ENCODE assay signal across 8 cellular contexts in the genomic region with DNA sequence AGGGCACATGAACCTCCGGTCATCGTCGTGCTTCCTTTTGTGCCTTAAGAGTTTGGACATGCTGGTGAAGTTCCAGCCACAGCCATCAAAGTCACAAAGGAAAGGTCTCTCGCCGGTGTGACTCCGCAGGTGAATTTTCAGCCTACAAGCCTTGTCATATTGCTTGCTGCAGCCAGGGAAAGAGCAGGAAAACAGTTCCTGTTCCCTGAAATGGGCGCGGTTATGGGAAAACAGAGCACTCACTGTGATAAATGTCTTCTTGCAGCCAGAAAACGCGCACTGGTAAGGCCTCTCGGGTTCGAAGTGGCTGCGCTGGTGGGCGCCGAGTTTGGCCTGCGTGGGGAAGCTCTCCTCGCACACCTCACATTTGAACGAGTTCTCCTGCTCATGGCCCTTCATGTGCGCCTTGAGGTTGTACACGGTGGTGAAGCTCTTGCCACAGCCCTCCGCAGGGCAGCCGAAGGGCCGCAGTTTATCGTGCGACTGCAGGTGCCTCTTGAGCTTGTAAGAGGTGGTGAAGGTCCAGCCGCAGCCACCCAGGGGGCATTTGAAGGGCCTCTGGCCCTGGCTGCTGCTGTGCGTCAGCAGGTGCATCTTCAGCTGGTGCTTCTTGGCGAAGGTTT. TPM values are rescaled to one million over a fixed set of nuclear protein-coding genes. Genes with fewer than 3 reads are reported as not detected.
DNase-seq lines count a peak whose midpoint lies in the region; TF ChIP-seq lines count a peak whose summit lies in the region.
"Not testable (repeated sequence)": the region's sequence is repeated elsewhere in the genome, so short reads cannot be mapped to it uniquely, and the experiment has no call there.

No MANE protein-coding gene starts in this region.

- 68% methylated on average over 28 of the region's 28 CpGs; no CpG with 5 or more reads in 1 of the 2 donors for WGBS in transverse colon (ENCODE audit: low coverage in 1 of 2), 2 donors

- H4K20me1 ChIP-seq in PC-9 (ENCODE audit: insufficient read depth): not testable (repeated sequence)

- H3K9me2 ChIP-seq in PC-9 (ENCODE audit: insufficient read depth): not testable (repeated sequence)

- H3K4me3 Mint-ChIP-seq in CD8-positive, alpha-beta memory T cell: peak overlapping the region; percentile 45 to 60 (median 53)
- H3K4me3 Mint-ChIP-seq in activated naive CD4-positive, alpha-beta T cell treated with anti-CD3 and anti-CD28 coated beads, Interleukin-2, amount 50 U/mL, for 24 hours: peak overlapping the region; percentile 36

- CTCF ChIA-PET in CD8-positive, alpha-beta memory T cell (lab: Charles Lee); PC-9 (lab: Charles Lee): not testable (repeated sequence)

- H3K27me3 Mint-ChIP-seq in CD8-positive, alpha-beta memory T cell; activated naive CD4-positive, alpha-beta T cell treated with anti-CD3 and anti-CD28 coated beads, Interleukin-2, amount 50 U/mL, for 24 hours: not testable (repeated sequence)

- not testable (repeated sequence) for H3K4me1 ChIP-seq in CD8-positive, alpha-beta memory T cell (ENCODE audit: insufficient read depth, low read length); HUES48 (ENCODE audit: control insufficient read depth, insufficient read depth, low read length); PC-9 (replicated peaks; ENCODE audit: insufficient read depth); parathyroid adenoma; transverse colon

- H3K9me3 ChIP-seq in CD8-positive, alpha-beta memory T cell (ENCODE audit: low read length); PC-9 (ENCODE audit: insufficient read depth, low read depth); iPS-18c (ENCODE audit: control insufficient read depth, insufficient read depth, low read length); parathyroid adenoma (ENCODE audit: control insufficient read depth, low read length); transverse colon: not testable (repeated sequence)
- H3K9me3 ChIP-seq in HUES48 (ENCODE audit: control insufficient read depth, insufficient read depth, low read length): peaks cover 61% of the 10 kb centered on the region

- not testable (repeated sequence) for BruUV-seq in PC-9 (replicated peaks; lab: Mats Ljungman, UMichigan)

- peak overlapping the region in 7 of 8 donors; percentile 17 to 84 (median 51) for H3K27ac Mint-ChIP-seq in CD8-positive, alpha-beta memory T cell
- not testable (repeated sequence) for H3K27ac Mint-ChIP-seq in activated naive CD4-positive, alpha-beta T cell treated with anti-CD3 and anti-CD28 coated beads, Interleukin-2, amount 50 U/mL, for 24 hours

- H3K79me2 ChIP-seq in PC-9 (ENCODE audit: low read depth); parathyroid adenoma: not testable (repeated sequence)

- TF ChIP-seq EP300 in transverse colon (IDR thresholded peaks at IDR 0.05; ENCODE audit: low read depth): not testable (repeated sequence)

- TF ChIP-seq CTCF in PC-9 (conservative IDR thresholded peaks at IDR 0.05); dorsolateral prefrontal cortex (IDR thresholded peaks at IDR 0.05 in 54 of 56, conservative IDR thresholded peaks at IDR 0.05 in 2 of 56; ENCODE audit: low read depth in 1 of 56, partially characterized antibody in 56 of 56); parathyroid adenoma (IDR thresholded peaks at IDR 0.05): not testable (repeated sequence)
- TF ChIP-seq CTCF in transverse colon (IDR thresholded peaks at IDR 0.05): peak in 1 of 5 experiments; percentile 28

- not testable (repeated sequence) for TF ChIP-seq POLR2A in transverse colon (IDR thresholded peaks at IDR 0.05)

- H3K9me3 Mint-ChIP-seq in CD8-positive, alpha-beta memory T cell; activated naive CD4-positive, alpha-beta T cell treated with anti-CD3 and anti-CD28 coated beads, Interleukin-2, amount 50 U/mL, for 24 hours: not testable (repeated sequence)

- H3K36me3 Mint-ChIP-seq in CD8-positive, alpha-beta memory T cell: peaks cover 0 to 18% (median 0%) of the 10 kb centered on the region in 3 donors
- peaks cover 12% of the 10 kb centered on the region for H3K36me3 Mint-ChIP-seq in activated naive CD4-positive, alpha-beta T cell treated with anti-CD3 and anti-CD28 coated beads, Interleukin-2, amount 50 U/mL, for 24 hours

- H3K4me2 ChIP-seq in PC-9: peak overlapping the region; percentile 60; the same call in 1 of the 2 replicates
- H3K4me2 ChIP-seq in parathyroid adenoma (ENCODE audit: low read length): peak overlapping the region; percentile 61

- H3K27me3 ChIP-seq in CD8-positive, alpha-beta memory T cell (ENCODE audit: insufficient read depth, low read length, poor library complexity, severe bottlenecking); HUES48 (ENCODE audit: control insufficient read depth, insufficient read depth, low read length); PC-9 (ENCODE audit: insufficient read depth, low read depth); parathyroid adenoma (ENCODE audit: control insufficient read depth, insufficient read depth, low read length); transverse colon: not testable (repeated sequence)
- peaks cover 0 to 25% (median 3%) of the 10 kb centered on the region in 45 donors for H3K27me3 ChIP-seq in dorsolateral prefrontal cortex

- in situ Hi-C loops in transverse colon (cut with MboI; ENCODE audit: low pct_ligation_motif_present in 1 of 4, low pct_unique_long_range_greater_than_20kb in 1 of 4, low sequenced_read_pairs in 3 of 4): loop anchor here (25.0 kb wide), 2 partner anchors 97 to 322 kb away; partner anchors contain the start of gene ZXDB (in 4 of the 4)

- peak in 1 of 5 donors; percentile 6 for DNase-seq in CD8-positive, alpha-beta memory T cell
- not testable (repeated sequence) for DNase-seq in PC-9
- DNase-seq in dorsolateral prefrontal cortex (peak in 1 of 10 donors; percentile 7), transverse colon (peak; percentile 10)

- H3F3A ChIP-seq in PC-9 (ENCODE audit: insufficient read depth, low read depth): not testable (repeated sequence)

- not testable (repeated sequence) for H3K9ac ChIP-seq in HUES48 (ENCODE audit: low read depth, low read length); parathyroid adenoma

- intact Hi-C loops in PC-9 (cut with micrococcal nuclease; ENCODE audit: unreplicated experiment); dorsolateral prefrontal cortex (cut with DNase I); transverse colon (cut with DNase I; ENCODE audit: low total_unique reads): not testable (repeated sequence)

- peaks cover 28 to 57% (median 47%) of the 10 kb centered on the region in 3 donors for H3K4me1 Mint-ChIP-seq in CD8-positive, alpha-beta memory T cell
- H3K4me1 Mint-ChIP-seq in activated naive CD4-positive, alpha-beta T cell treated with anti-CD3 and anti-CD28 coated beads, Interleukin-2, amount 50 U/mL, for 24 hours: peaks cover 30% of the 10 kb centered on the region

- H3K27ac ChIP-seq in CD8-positive, alpha-beta memory T cell (ENCODE audit: low read depth, low read length); HUES48 (ENCODE audit: low read depth, low read length); PC-9: not testable (repeated sequence)
- H3K27ac ChIP-seq in dorsolateral prefrontal cortex (peak overlapping the region in 56 of 59 donors; percentile 57 to 93 (median 86)), parathyroid adenoma (peak overlapping the region; percentile 87), transverse colon (peak overlapping the region; percentile 86 to 93 (median 90))

- POLR2A ChIA-PET in CD8-positive, alpha-beta memory T cell (lab: Charles Lee); PC-9 (lab: Charles Lee; ENCODE audit: unreplicated experiment): not testable (repeated sequence)

- peak overlapping the region; percentile 67; the same call in 1 of the 2 replicates for H2AFZ ChIP-seq in PC-9
- peak overlapping the region; percentile 76 for H2AFZ ChIP-seq in parathyroid adenoma

- not testable (repeated sequence) for H3K4me3 ChIP-seq in CD8-positive, alpha-beta memory T cell (ENCODE audit: low read length)
- H3K4me3 ChIP-seq in HUES48 (ENCODE audit: low read depth, low read length) (peak overlapping the region; percentile 35; the same call in 1 of the 2 replicates), PC-9 (peak overlapping the region; percentile 59; the same call in 1 of the 2 replicates), dorsolateral prefrontal cortex (peak overlapping the region; percentile 24 to 69 (median 55)), iPS-18c (ENCODE audit: insufficient read depth, low read depth, low read length) (peak overlapping the region; percentile 49; the same call in 1 of the 2 replicates), parathyroid adenoma (ENCODE audit: low read depth, low read length) (peak overlapping the region; percentile 31), transverse colon (peak overlapping the region in 3 of 4 donors; percentile 42 to 60 (median 51))

- not testable (repeated sequence) for H3K36me3 ChIP-seq in CD8-positive, alpha-beta memory T cell (ENCODE audit: insufficient read depth, low read length); HUES48 (ENCODE audit: control insufficient read depth, insufficient read depth, low read length); PC-9 (ENCODE audit: low read depth); parathyroid adenoma (ENCODE audit: control insufficient read depth, insufficient read depth, low read length); transverse colon

RNA-seq across cellular contexts. Expression of gene ZXDA, which starts 1.2 kb away (rescaled TPM):
- total RNA-seq in CD8-positive, alpha-beta memory T cell: 1 to 10 TPM; 3.9 to 4.3 TPM
- polyA plus RNA-seq in CD8-positive, alpha-beta memory T cell: 4.2 TPM
- total RNA-seq in PC-9 (2021) (2.4 and 3.4 TPM in 2 replicates), dorsolateral prefrontal cortex (10 to 100 TPM in 45 of 120 experiments, 1 to 10 TPM in 75; 7.3 to 13.9 (median 9.6) TPM), transverse colon (10 to 100 TPM in 2 of 4 donors, 1 to 10 TPM in 2; 5.2 to 18.7 (median 9.2) TPM)
